In genomic region chr20:63639093-63639860, GRCh38 we compare ENCODE assay signal across 9 cellular contexts. TPM values are rescaled to one million over a fixed set of nuclear protein-coding genes. Genes with fewer than 3 reads are reported as not detected.
DNase-seq lines count a peak whose midpoint lies in the region; ATAC-seq and TF ChIP-seq lines count a peak whose summit lies in the region.
"Had no signal": no experiment of that assay in that cellular context is flagged by ENCODE, and none has a peak within 500 bp of the region (broad histone marks: within the 10 kb centered on the region; RNA-seq: fewer than 3 reads in every experiment).

No MANE protein-coding gene starts in this region.

- no peaks in the 10 kb centered on the region for H3K36me3 Mint-ChIP-seq in activated naive CD4-positive, alpha-beta T cell treated with anti-CD3 and anti-CD28 coated beads, Interleukin-2, amount 50 U/mL, for 24 hours
- no peaks in the 10 kb centered on the region for H3K36me3 Mint-ChIP-seq in neural progenitor cell

- TF ChIP-seq CTCF in neural progenitor cell (IDR thresholded peaks at IDR 0.05) = no peak

- no peaks in the 10 kb centered on the region for H3K79me2 ChIP-seq in neural progenitor cell (ENCODE audit: low read depth)

- H3K9me3 Mint-ChIP-seq in activated naive CD4-positive, alpha-beta T cell treated with anti-CD3 and anti-CD28 coated beads, Interleukin-2, amount 50 U/mL, for 24 hours = no peaks in the 10 kb centered on the region
- H3K9me3 Mint-ChIP-seq in neural progenitor cell = no peaks in the 10 kb centered on the region

- ATAC-seq in HG03571 (IDR thresholded peaks at IDR 0.05; ENCODE audit: unreplicated experiment) = no peak

- H4K20me1 ChIP-seq in BLaER1 (peaks cover 16% of the 10 kb centered on the region; the same call in 1 of the 2 replicates), neural progenitor cell (ENCODE audit: low read depth) (peaks cover 2% of the 10 kb centered on the region)

- peak; percentile 44 to 86 (median 65) for DNase-seq in T-helper 1 cell
- no peak for DNase-seq in neural progenitor cell (ENCODE audit: low spot score)
- DNase-seq in D341Med (ENCODE audit: low spot score) = no peak
- no peak for DNase-seq in GM03348 (ENCODE audit: low spot score)
- DNase-seq in NCI-H146 treated with DMSO at 0.1 percent for 48 hours (lab: John Stamatoyannopoulos, UW; ENCODE audit: unreplicated experiment) = no peak
- DNase-seq: MM.1S had no signal

- peak overlapping the region; percentile 80 for H3K4me2 ChIP-seq in BLaER1
- H3K4me2 ChIP-seq in neural progenitor cell = no peak overlapping the region

- H3K4me1 Mint-ChIP-seq in activated naive CD4-positive, alpha-beta T cell treated with anti-CD3 and anti-CD28 coated beads, Interleukin-2, amount 50 U/mL, for 24 hours = peaks cover 49% of the 10 kb centered on the region
- peaks cover 13% of the 10 kb centered on the region for H3K4me1 Mint-ChIP-seq in neural progenitor cell

- H3K27me3 ChIP-seq in BLaER1 = no peaks in the 10 kb centered on the region
- H3K27me3 ChIP-seq in neural progenitor cell = peaks cover 17% of the 10 kb centered on the region

- peaks cover 19% of the 10 kb centered on the region for H3F3A ChIP-seq in neural progenitor cell (ENCODE audit: low read depth)

- no peaks in the 10 kb centered on the region for H3K36me3 ChIP-seq in BLaER1
- H3K36me3 ChIP-seq in neural progenitor cell = no peaks in the 10 kb centered on the region

- no peak overlapping the region for H3K4me3 ChIP-seq in BLaER1
- H3K4me3 ChIP-seq in neural progenitor cell = no peak overlapping the region

- no peaks in the 10 kb centered on the region for H3K9me3 ChIP-seq in BLaER1
- H3K9me3 ChIP-seq in neural progenitor cell (ENCODE audit: low read depth) = no peaks in the 10 kb centered on the region

- H3K27me3 Mint-ChIP-seq in activated naive CD4-positive, alpha-beta T cell treated with anti-CD3 and anti-CD28 coated beads, Interleukin-2, amount 50 U/mL, for 24 hours = no peaks in the 10 kb centered on the region
- H3K27me3 Mint-ChIP-seq in neural progenitor cell (ENCODE audit: insufficient read depth, low read depth) = peaks cover 7% of the 10 kb centered on the region

- H3K27ac Mint-ChIP-seq in activated naive CD4-positive, alpha-beta T cell treated with anti-CD3 and anti-CD28 coated beads, Interleukin-2, amount 50 U/mL, for 24 hours = peak overlapping the region; percentile 97
- H3K27ac Mint-ChIP-seq in neural progenitor cell = no peak overlapping the region

- H3K9ac ChIP-seq in BLaER1 = peak overlapping the region; percentile 15; the same call in 1 of the 2 replicates
- H3K9ac ChIP-seq in neural progenitor cell = no peak overlapping the region

- no peak overlapping the region for H2AFZ ChIP-seq in neural progenitor cell (replicated peaks)

- peak overlapping the region; percentile 68 for H3K27ac ChIP-seq in BLaER1
- no peak overlapping the region for H3K27ac ChIP-seq in neural progenitor cell

- H3K4me3 Mint-ChIP-seq in activated naive CD4-positive, alpha-beta T cell treated with anti-CD3 and anti-CD28 coated beads, Interleukin-2, amount 50 U/mL, for 24 hours = peak overlapping the region; percentile 90
- H3K4me3 Mint-ChIP-seq in neural progenitor cell = peak overlapping the region; percentile 73

- H3K4me1 ChIP-seq in BLaER1 (peaks cover 70% of the 10 kb centered on the region), neural progenitor cell (peaks cover 11% of the 10 kb centered on the region)

RNA-seq across cellular contexts. Expression of gene GMEB2, which starts 12.4 kb away (rescaled TPM):
- 8.0 and 18.6 TPM in 2 replicates for total RNA-seq in neural progenitor cell (ENCODE audit: low replicate concordance)

RNA-seq across cellular contexts. Expression of gene STMN3, which starts 13.9 kb away (rescaled TPM):
- 3.3 and 6.1 TPM in 2 replicates for total RNA-seq in neural progenitor cell (ENCODE audit: low replicate concordance)

RNA-seq across cellular contexts. Expression of gene RTEL1, which starts 18.8 kb away (rescaled TPM):
- 6.0 and 16.7 TPM in 2 replicates for total RNA-seq in neural progenitor cell (ENCODE audit: low replicate concordance)

RNA-seq across cellular contexts. Expression of gene TNFRSF6B, which starts 57.2 kb away (rescaled TPM):
- total RNA-seq in neural progenitor cell (ENCODE audit: low replicate concordance) = 0.25 TPM in 1 of 2 replicates, not detected in the other

Comparison
In these comparisons a context has a peak if more than half of its experiments do, and no peak if none do; other contexts are left out.
1. DNase-seq: peak in T-helper 1 cell (5 of 5); none in neural progenitor cell (single experiment), D341Med (single experiment), GM03348 (single experiment) and NCI-H146 treated with DMSO at 0.1 percent for 48 hours (single experiment).